ENCODE assay signal across 22 cellular contexts in the genomic region with DNA sequence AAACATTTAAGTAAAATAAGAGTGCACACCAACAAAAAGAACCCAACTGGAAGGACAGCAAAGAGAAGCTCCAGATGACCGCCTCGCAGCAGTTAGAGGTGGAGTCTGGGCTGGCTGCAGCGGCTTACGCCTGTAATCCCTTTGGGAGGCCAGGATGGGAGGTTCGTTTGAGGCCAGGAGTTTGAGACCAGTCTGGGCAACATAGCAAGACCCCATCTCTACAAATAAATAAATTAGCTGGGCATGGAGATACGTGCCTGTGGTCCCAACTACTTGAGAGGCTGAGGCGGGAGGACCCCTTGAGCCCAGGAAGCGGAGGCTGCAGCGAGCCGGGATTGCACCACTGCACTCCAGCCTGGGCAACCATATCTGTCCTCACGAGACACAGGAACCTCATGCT. TPM values are rescaled to one million over a fixed set of nuclear protein-coding genes. Genes with fewer than 3 reads are reported as not detected.
"Had no signal": no experiment of that assay in that cellular context is flagged by ENCODE, and none has a peak within 500 bp of the region (broad histone marks: within the 10 kb centered on the region; RNA-seq: fewer than 3 reads in every experiment).

No MANE protein-coding gene starts in this region.

- ATAC-seq: PC-3 had no signal

- H3K27me3 ChIP-seq: SJCRH30 had no signal

- H3K27ac ChIP-seq: HL-60, SJCRH30 had no signal

- H3K4me3 ChIP-seq: MG63, SJCRH30 had no signal

- H3K9me3 ChIP-seq: MG63, SJCRH30 had no signal

- DNase-seq: Karpas-422, KG1, NCI-H1092, NCI-H1105 treated with DMSO at 0.1 percent for 48 hours, NCI-H1417 treated with DMSO at 0.1 percent for 48 hours, NCI-H146, NCI-H1694 treated with DMSO at 0.1 percent for 48 hours, NCI-H1930, NCI-H2081, NCI-H2107, NCI-H226, NCI-H446, NCI-H510A, NCI-H524 treated with DMSO at 0.1 percent for 48 hours, NCI-H69, NCI-H774, SHP77 treated with DMSO at 0.1 percent for 48 hours, SJCRH30 had no signal

RNA-seq across cellular contexts. Expression of gene LRCOL1, which starts 15.2 kb away (rescaled TPM):
- total RNA-seq: OCI-LY7, PC-3, SJCRH30 had no signal

RNA-seq across cellular contexts. Expression of gene P2RX2, which starts 23.4 kb away (rescaled TPM):
- total RNA-seq: OCI-LY7, PC-3, SJCRH30 had no signal
